In genomic region chr12:120725151-120725658, GRCh38 we compare ENCODE assay signal across 8 cellular contexts. TPM values are rescaled to one million over a fixed set of nuclear protein-coding genes. Genes with fewer than 3 reads are reported as not detected.
DNase-seq lines count a peak whose midpoint lies in the region; ATAC-seq, FAIRE-seq and TF ChIP-seq lines count a peak whose summit lies in the region.

No MANE protein-coding gene starts in this region.

- peaks cover 37% of the 10 kb centered on the region for H3K4me1 ChIP-seq in DOHH2 (ENCODE audit: control insufficient read depth, low read length)
- peaks cover 14% of the 10 kb centered on the region; the same call in 1 of the 2 replicates for H3K4me1 ChIP-seq in IMR-90 (ENCODE audit: control insufficient read depth, insufficient read depth, low read length)

- in situ Hi-C loops in IMR-90 (cut with MboI; ENCODE audit: low sequenced_read_pairs), result no loop called here

- no peaks in the 10 kb centered on the region for H3K9me3 ChIP-seq in DOHH2 (ENCODE audit: control insufficient read depth, insufficient read depth, low read length)
- H3K9me3 ChIP-seq in IMR-90 (ENCODE audit: control insufficient read depth, insufficient read depth, low read length), result no peaks in the 10 kb centered on the region
- H3K9me3 ChIP-seq in neural cell (ENCODE audit: low read length), result no peaks in the 10 kb centered on the region

- no peaks in the 10 kb centered on the region for H3K27me3 Mint-ChIP-seq in chondrocyte (ENCODE audit: low read depth)

- no TSS peak for BruUV-seq in IMR-90 (replicated peaks; lab: Mats Ljungman, UMichigan)

- peak overlapping the region; percentile 67 for H3K27ac Mint-ChIP-seq in chondrocyte (ENCODE audit: unreplicated experiment)

- H3K4me2 ChIP-seq in DOHH2 (ENCODE audit: low read length) (peak overlapping the region; percentile 81), IMR-90 (ENCODE audit: low read depth, low read length) (peak overlapping the region; percentile 69), neural cell (ENCODE audit: low read length) (no peak overlapping the region)

- H3K36me3 Mint-ChIP-seq in chondrocyte (ENCODE audit: low read depth), result peaks cover 18% of the 10 kb centered on the region

- no peaks in the 10 kb centered on the region for H3F3A ChIP-seq in DOHH2 (ENCODE audit: control insufficient read depth, insufficient read depth)
- no peaks in the 10 kb centered on the region for H3F3A ChIP-seq in neural cell (ENCODE audit: insufficient read depth, low read length, poor library complexity, severe bottlenecking)

- TF ChIP-seq CTCF in DOHH2 (IDR thresholded peaks at IDR 0.05; ENCODE audit: low read depth, low read length, poor library complexity, severe bottlenecking) (no peak), IMR-90 (conservative IDR thresholded peaks at IDR 0.05; ENCODE audit: low read depth, low read length) (no peak), chondrocyte (IDR thresholded peaks at IDR 0.05) (no peak), neural cell (IDR thresholded peaks at IDR 0.05; ENCODE audit: poor library complexity, severe bottlenecking) (no peak)

- dilution Hi-C loops in IMR-90 (cut with HindIII; ENCODE audit: low sequenced_read_pairs, unreplicated experiment), result no loop called here

- H2BK120ac ChIP-seq in IMR-90 (ENCODE audit: low read depth, low read length), result no peak overlapping the region

- no peaks in the 10 kb centered on the region for H3K27me3 ChIP-seq in DOHH2 (ENCODE audit: control insufficient read depth, low read length)
- no peaks in the 10 kb centered on the region for H3K27me3 ChIP-seq in IMR-90 (ENCODE audit: control insufficient read depth, insufficient read depth, low read length)
- no peaks in the 10 kb centered on the region for H3K27me3 ChIP-seq in neural cell (ENCODE audit: insufficient read depth, low read depth, low read length)

- H2BK5ac ChIP-seq in IMR-90 (ENCODE audit: low read depth, low read length, poor library complexity, severe bottlenecking), result no peak overlapping the region

- CTCF ChIA-PET in IMR-90 (lab: Yijun Ruan, JAX), result no interaction called here

- TF ChIP-seq POLR2A in IMR-90 (IDR thresholded peaks at IDR 0.05; ENCODE audit: low read depth, low read length), result no peak

- H2BK20ac ChIP-seq in IMR-90 (ENCODE audit: low read depth, low read length), result no peak overlapping the region

- H4K91ac ChIP-seq in IMR-90 (ENCODE audit: insufficient read depth, low read depth, low read length), result no peak overlapping the region

- intact Hi-C loops in IMR-90 (cut with micrococcal nuclease), result no loop called here

- H4K20me1 ChIP-seq in DOHH2 (ENCODE audit: control insufficient read depth, insufficient read depth, low read depth, low read length) (peaks cover 12% of the 10 kb centered on the region), IMR-90 (ENCODE audit: insufficient read depth, low read length) (no peaks in the 10 kb centered on the region), neural cell (ENCODE audit: insufficient read depth) (no peaks in the 10 kb centered on the region)

- no peaks in the 10 kb centered on the region for H3K9me3 Mint-ChIP-seq in chondrocyte (ENCODE audit: low read depth)

- H4K8ac ChIP-seq in IMR-90 (ENCODE audit: low read depth in 2 of 2, low read length in 2 of 2), result peak overlapping the region; percentile 68 to 83; a peak in 3 of 4 replicates

- peak overlapping the region; percentile 94 for H2AFZ ChIP-seq in IMR-90 (replicated peaks; ENCODE audit: low read length, poor library complexity)
- H2AFZ ChIP-seq in neural cell (ENCODE audit: low read depth, low read length), result no peak overlapping the region

- H2AK5ac ChIP-seq in IMR-90 (ENCODE audit: low read depth, low read length), result peak overlapping the region; percentile 15; the same call in 1 of the 2 replicates

- WGBS in IMR-90 (ENCODE audit: extremely low coverage in 2 of 2, insufficient read length in 1 of 2), 2 experiments, result 11% methylated on average over 5 of the region's 14 CpGs; no CpG with 5 or more reads in 1 of the 2 experiments

- H3K4me1 Mint-ChIP-seq in chondrocyte (ENCODE audit: low read depth), result peaks cover 27% of the 10 kb centered on the region

- H2BK15ac ChIP-seq in IMR-90 (ENCODE audit: low read depth, low read length), result no peak overlapping the region

- H3K23ac ChIP-seq in IMR-90 (ENCODE audit: low read depth, low read length), result peak overlapping the region; percentile 14; the same call in 1 of the 2 replicates

- H3K4ac ChIP-seq in IMR-90 (ENCODE audit: low read depth, low read length), result no peak overlapping the region

- no peak; the same call in 1 of the 2 replicates for ATAC-seq in IMR-90 (ENCODE audit: low read depth)
- no peak for ATAC-seq in HG03135 (IDR thresholded peaks at IDR 0.05; ENCODE audit: unreplicated experiment)

- peak overlapping the region; percentile 26; the same call in 1 of the 2 replicates for H3K56ac ChIP-seq in IMR-90 (ENCODE audit: extremely low read depth, insufficient read depth, low read length)

- TF ChIP-seq RAD21 in IMR-90 (IDR thresholded peaks at IDR 0.05; ENCODE audit: low read length) (no peak), neural cell (conservative IDR thresholded peaks at IDR 0.05) (no peak)

- H3K79me2 ChIP-seq in DOHH2 (ENCODE audit: control insufficient read depth, low read length) (no peaks in the 10 kb centered on the region), neural cell (replicated peaks; ENCODE audit: insufficient read depth, low read length) (no peaks in the 10 kb centered on the region)

- peaks cover 12% of the 10 kb centered on the region for H3K9me1 ChIP-seq in IMR-90 (ENCODE audit: insufficient read depth, low read length)

- H3K9me2 ChIP-seq in DOHH2 (replicated peaks; ENCODE audit: control insufficient read depth, low read length) (no peaks in the 10 kb centered on the region), neural cell (ENCODE audit: insufficient read depth, low read length) (no peaks in the 10 kb centered on the region)

- peak overlapping the region; percentile 80 for H3K4me3 Mint-ChIP-seq in chondrocyte (ENCODE audit: unreplicated experiment)

- peak overlapping the region; percentile 69 for H3K4me3 ChIP-seq in DOHH2 (ENCODE audit: low read length)
- H3K4me3 ChIP-seq in IMR-90 (ENCODE audit: insufficient read depth, low read depth, low read length), result peak overlapping the region; percentile 59
- peak overlapping the region; percentile 66 for H3K4me3 ChIP-seq in neural cell (ENCODE audit: low read length)

- no peak overlapping the region for H3K18ac ChIP-seq in IMR-90 (ENCODE audit: low read depth, low read length)

- H3K9ac ChIP-seq in IMR-90 (ENCODE audit: low read depth, low read length) (peak overlapping the region; percentile 6; the same call in 1 of the 2 replicates), neural cell (ENCODE audit: low read length) (no peak overlapping the region)

- no peak for FAIRE-seq in GM19239 (lab: Jason Lieb, UNC)

- H3K27ac ChIP-seq in DOHH2 (ENCODE audit: low read depth, low read length) (no peak overlapping the region), IMR-90 (ENCODE audit: insufficient read depth, low read length) (0 out of 2 replicates have a peak overlapping the region, but pooled peaks have one; percentile 9), neural cell (ENCODE audit: low read length) (no peak overlapping the region)

- POLR2A ChIA-PET in IMR-90 (lab: Charles Lee; ENCODE audit: unreplicated experiment), result no interaction called here

- H4K5ac ChIP-seq in IMR-90 (ENCODE audit: low read depth, low read length), result no peak overlapping the region

- no peak overlapping the region for H2AK9ac ChIP-seq in IMR-90 (replicated peaks; ENCODE audit: low read depth, low read length, poor library complexity)

- no peak overlapping the region for H3K14ac ChIP-seq in IMR-90 (replicated peaks; ENCODE audit: low read depth, low read length)

- TF ChIP-seq EP300 in neural cell (conservative IDR thresholded peaks at IDR 0.05; ENCODE audit: poor library complexity, severe bottlenecking), result no peak

- H3K36me3 ChIP-seq in DOHH2 (ENCODE audit: control insufficient read depth, low read length) (peaks cover 44% of the 10 kb centered on the region), IMR-90 (ENCODE audit: control insufficient read depth, insufficient read depth, low read length) (peaks cover 21% of the 10 kb centered on the region), neural cell (ENCODE audit: insufficient read depth, low read length) (no peaks in the 10 kb centered on the region)

- DNase-seq in IMR-90, result no peak
- DNase-seq in chondrocyte (ENCODE audit: low spot score), result no peak
- DNase-seq in GM19239 (ENCODE audit: insufficient read length, low spot score), result no peak
- DNase-seq in NCI-H1930 (lab: John Stamatoyannopoulos, UW), result no peak
- no peak for DNase-seq in glomerular visceral epithelial cell (ENCODE audit: extremely low spot score)

- H3K79me1 ChIP-seq in IMR-90 (ENCODE audit: low read depth in 1 of 2, low read length in 2 of 2), result peaks cover 14 to 25% of the 10 kb centered on the region in 2 experiments; a peak in 3 of 4 replicates

TF ChIP-seq in IMR-90, 13 proteins besides CTCF, POLR2A, EP300 and RAD21 (continues in another document):
- no peak for TF ChIP-seq CHD1 (IDR thresholded peaks at IDR 0.05; ENCODE audit: low read depth, low read length)
- TF ChIP-seq BHLHE40 (IDR thresholded peaks at IDR 0.05; ENCODE audit: low read depth, low read length), result no peak
- TF ChIP-seq CEBPB (IDR thresholded peaks at IDR 0.05; ENCODE audit: low read depth, low read length), result no peak

TF ChIP-seq in neural cell, 6 proteins besides CTCF, POLR2A, EP300 and RAD21 (continues in another document):
- TF ChIP-seq TAF1 (IDR thresholded peaks at IDR 0.05; ENCODE audit: low read depth) (no peak), SMC3 (conservative IDR thresholded peaks at IDR 0.05; ENCODE audit: poor library complexity) (no peak), EZH2 (IDR thresholded peaks at IDR 0.05; ENCODE audit: borderline replicate concordance, insufficient read depth, low read length, poor library complexity, severe bottlenecking) (no peak)

RNA-seq across cellular contexts. Expression of gene ACADS, which starts 0.4 kb away (rescaled TPM):
- 2.9 and 3.1 TPM in 2 replicates for total RNA-seq in IMR-90 (2012; rRNA removed)
- 5.5 and 6.5 TPM in 2 replicates for polyA plus RNA-seq in IMR-90 (2012; rRNA removed)
- polyA plus RNA-seq in IMR-90 (2012; cell fraction: cytosol; rRNA removed), result 3.2 and 7.1 TPM in 2 replicates
- polyA plus RNA-seq in IMR-90 (2012; cell fraction: nucleus; rRNA removed; ENCODE audit: low replicate concordance), result 16.8 and 39.0 TPM in 2 replicates
- total RNA-seq in chondrocyte, result 6.8 to 7.2 TPM (median 7.0 TPM) in 3 replicates
- polyA plus RNA-seq in neural cell, result 3.6 and 5.2 TPM in 2 replicates
- polyA minus RNA-seq in neural cell, result 0.58 and 1.2 TPM in 2 replicates

RNA-seq across cellular contexts. Expression of gene UNC119B, which starts 14.9 kb away (rescaled TPM):
- total RNA-seq in IMR-90 (2012; rRNA removed) (8.4 and 10.3 TPM in 2 replicates), chondrocyte (21.9 to 22.7 TPM (median 22.3 TPM) in 3 replicates)
- polyA plus RNA-seq in IMR-90 (2012; rRNA removed) (17.8 and 21.6 TPM in 2 replicates), neural cell (17.3 and 20.3 TPM in 2 replicates)
- polyA plus RNA-seq in IMR-90 (2012; cell fraction: cytosol; rRNA removed), result 11.0 and 15.5 TPM in 2 replicates
- polyA plus RNA-seq in IMR-90 (2012; cell fraction: nucleus; rRNA removed; ENCODE audit: low replicate concordance), result 12.2 and 19.9 TPM in 2 replicates
- polyA minus RNA-seq in neural cell, result 30.7 and 32.0 TPM in 2 replicates

RNA-seq across cellular contexts. Expression of gene MLEC, which starts 38.3 kb away (rescaled TPM):
- 117 and 137 TPM in 2 replicates for total RNA-seq in IMR-90 (2012; rRNA removed)
- 38.6 and 44.1 TPM in 2 replicates for polyA plus RNA-seq in IMR-90 (2012; rRNA removed)
- polyA plus RNA-seq in IMR-90 (2012; cell fraction: cytosol; rRNA removed), result 9.7 and 13.7 TPM in 2 replicates
- 5.0 and 22.7 TPM in 2 replicates for polyA plus RNA-seq in IMR-90 (2012; cell fraction: nucleus; rRNA removed; ENCODE audit: low replicate concordance)
- total RNA-seq in chondrocyte, result 143 to 204 TPM (median 144 TPM) in 3 replicates
- polyA plus RNA-seq in neural cell, result 27.4 and 33.2 TPM in 2 replicates
- polyA minus RNA-seq in neural cell, result 50.2 and 56.0 TPM in 2 replicates
